In the genomic region with DNA sequence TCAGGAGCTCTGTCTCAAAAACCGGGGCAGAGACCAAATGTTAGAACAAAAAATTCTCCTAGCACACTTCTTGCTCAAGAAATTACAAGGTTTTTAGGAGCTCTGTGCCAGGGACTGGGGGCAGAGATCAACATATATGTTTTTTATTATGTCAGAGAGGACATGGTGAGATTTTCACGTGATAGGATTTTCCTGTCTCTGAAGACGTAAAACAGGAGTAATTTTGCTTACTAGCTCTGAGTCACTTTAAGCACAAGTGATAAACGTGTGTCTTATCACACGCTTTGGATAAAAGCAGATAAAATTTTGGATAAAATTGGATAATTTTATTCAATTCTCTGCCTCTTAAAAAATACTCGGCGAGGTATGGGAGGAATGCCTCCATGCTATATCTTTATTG, we compare ENCODE assay signal across 17 cellular contexts. TPM values are rescaled to one million over a fixed set of nuclear protein-coding genes. Genes with fewer than 3 reads are reported as not detected.
A peak's percentile ranks its signal among the peaks of the same experiment; 100 is the strongest.
DNase-seq lines count a peak whose midpoint lies in the region; ATAC-seq and TF ChIP-seq lines count a peak whose summit lies in the region.
"Had no signal": no experiment of that assay in that cellular context is flagged by ENCODE, and none has a peak within 500 bp of the region (broad histone marks: within the 10 kb centered on the region; RNA-seq: fewer than 3 reads in every experiment).

No MANE protein-coding gene starts in this region.

- H3K4me3 ChIP-seq in fibroblast of mammary gland (ENCODE audit: control insufficient read depth, low read depth, low read length) (no peak overlapping the region), mesenchymal stem cell (ENCODE audit: insufficient read depth in 1 of 2, low read depth in 1 of 2, low read length in 2 of 2) (no peak overlapping the region)
- H3K4me3 ChIP-seq: HAP-1 had no signal

- H3K79me1 ChIP-seq in mesenchymal stem cell (replicated peaks; ENCODE audit: low read length, poor library complexity, severe bottlenecking) = no peaks in the 10 kb centered on the region

- peaks cover 2% of the 10 kb centered on the region for H3K4me1 ChIP-seq in mesenchymal stem cell (ENCODE audit: control insufficient read depth, insufficient read depth, low read depth, low read length)
- H3K4me1 ChIP-seq: HAP-1 had no signal

- ATAC-seq in activated CD8-positive, alpha-beta T cell treated with anti-CD3 and anti-CD28 coated beads, Interleukin-2, amount 10 ng/mL, durations not matched to agents 7 days and 5 days = no peak
- no peak for ATAC-seq in HG02678 (IDR thresholded peaks at IDR 0.05; ENCODE audit: unreplicated experiment)

- no peak overlapping the region for H2BK15ac ChIP-seq in mesenchymal stem cell (ENCODE audit: low read depth, poor library complexity, severe bottlenecking)

- H2BK12ac ChIP-seq in mesenchymal stem cell (ENCODE audit: low read length in 2 of 2) = no peak overlapping the region

- no peak overlapping the region for H3K27ac Mint-ChIP-seq in activated CD4-positive, alpha-beta T cell treated with anti-CD3 and anti-CD28 coated beads, Interleukin-2, amount 10 ng/mL, durations not matched to agents 7 days and 5 days
- H3K27ac Mint-ChIP-seq in activated CD8-positive, alpha-beta T cell treated with anti-CD3 and anti-CD28 coated beads, Interleukin-2, amount 10 ng/mL, durations not matched to agents 7 days and 5 days = no peak overlapping the region
- H3K27ac Mint-ChIP-seq: B cell; CD4-positive, alpha-beta memory T cell had no signal

- H2AK5ac ChIP-seq in mesenchymal stem cell (ENCODE audit: low read length, severe bottlenecking) = no peak overlapping the region

- no peak overlapping the region for H3K4me2 ChIP-seq in mesenchymal stem cell (ENCODE audit: low read length, poor library complexity, severe bottlenecking)

- H3K27me3 Mint-ChIP-seq in activated CD4-positive, alpha-beta T cell treated with anti-CD3 and anti-CD28 coated beads, Interleukin-2, amount 10 ng/mL, durations not matched to agents 7 days and 5 days = peaks cover 21% of the 10 kb centered on the region
- peaks cover 38% of the 10 kb centered on the region for H3K27me3 Mint-ChIP-seq in activated CD8-positive, alpha-beta T cell treated with anti-CD3 and anti-CD28 coated beads, Interleukin-2, amount 10 ng/mL, durations not matched to agents 7 days and 5 days (ENCODE audit: low read depth)

- no peak overlapping the region for H4K91ac ChIP-seq in mesenchymal stem cell (ENCODE audit: low read length)

- H2BK5ac ChIP-seq in mesenchymal stem cell (ENCODE audit: low read depth, low read length, poor library complexity, severe bottlenecking) = no peak overlapping the region

- H2AFZ ChIP-seq in mesenchymal stem cell (ENCODE audit: low read depth, low read length) = no peak overlapping the region

- H2BK120ac ChIP-seq in mesenchymal stem cell (ENCODE audit: low read depth, low read length) = no peak overlapping the region

- H3K9me3 ChIP-seq in mesenchymal stem cell (ENCODE audit: control insufficient read depth, low read length) = no peaks in the 10 kb centered on the region
- H3K9me3 ChIP-seq: HAP-1 had no signal

- no peak overlapping the region for H3K23ac ChIP-seq in mesenchymal stem cell (ENCODE audit: low read length in 2 of 2)

- no peaks in the 10 kb centered on the region for H3K4me1 Mint-ChIP-seq in activated CD4-positive, alpha-beta T cell treated with anti-CD3 and anti-CD28 coated beads, Interleukin-2, amount 10 ng/mL, durations not matched to agents 7 days and 5 days
- H3K4me1 Mint-ChIP-seq in activated CD8-positive, alpha-beta T cell treated with anti-CD3 and anti-CD28 coated beads, Interleukin-2, amount 10 ng/mL, durations not matched to agents 7 days and 5 days (ENCODE audit: low read depth) = no peaks in the 10 kb centered on the region

- H3K36me3 Mint-ChIP-seq in activated CD4-positive, alpha-beta T cell treated with anti-CD3 and anti-CD28 coated beads, Interleukin-2, amount 10 ng/mL, durations not matched to agents 7 days and 5 days (ENCODE audit: low read depth) = no peaks in the 10 kb centered on the region
- H3K36me3 Mint-ChIP-seq in activated CD8-positive, alpha-beta T cell treated with anti-CD3 and anti-CD28 coated beads, Interleukin-2, amount 10 ng/mL, durations not matched to agents 7 days and 5 days (ENCODE audit: low read depth) = no peaks in the 10 kb centered on the region
- H3K36me3 Mint-ChIP-seq: CD4-positive, alpha-beta memory T cell had no signal

- no peak overlapping the region for H3K4ac ChIP-seq in mesenchymal stem cell (ENCODE audit: low read depth in 1 of 2, low read length in 2 of 2)

- WGBS in mesenchymal stem cell = 65% methylated on average over 6 of the region's 7 CpGs

- CTCF ChIA-PET in activated CD4-positive, alpha-beta T cell treated with anti-CD3 and anti-CD28 coated beads, Interleukin-2, amount 10 ng/mL, durations not matched to agents 7 days and 5 days (lab: Charles Lee) = interaction anchor here (0.6 to 2.1 kb wide), 2 partner anchors 12 to 172 kb away, joined by 3 to 6 read pairs; no protein-coding TSS in a partner anchor
- CTCF ChIA-PET in activated CD8-positive, alpha-beta T cell treated with anti-CD3 and anti-CD28 coated beads, Interleukin-2, amount 10 ng/mL, durations not matched to agents 7 days and 5 days (lab: Charles Lee) = no interaction called here

- no peak overlapping the region for H4K8ac ChIP-seq in mesenchymal stem cell (ENCODE audit: low read length)

- H3K4me3 Mint-ChIP-seq in activated CD4-positive, alpha-beta T cell treated with anti-CD3 and anti-CD28 coated beads, Interleukin-2, amount 10 ng/mL, durations not matched to agents 7 days and 5 days = no peak overlapping the region
- no peak overlapping the region for H3K4me3 Mint-ChIP-seq in activated CD8-positive, alpha-beta T cell treated with anti-CD3 and anti-CD28 coated beads, Interleukin-2, amount 10 ng/mL, durations not matched to agents 7 days and 5 days
- H3K4me3 Mint-ChIP-seq: B cell; CD4-positive, alpha-beta memory T cell had no signal

- H3K27ac ChIP-seq in mesenchymal stem cell (ENCODE audit: low read length, poor library complexity, severe bottlenecking) = no peak overlapping the region
- H3K27ac ChIP-seq: HL-60 had no signal

- H3K9ac ChIP-seq in mesenchymal stem cell (ENCODE audit: low read length) = peak overlapping the region; percentile 60

- POLR2A ChIA-PET in activated CD4-positive, alpha-beta T cell treated with anti-CD3 and anti-CD28 coated beads, Interleukin-2, amount 10 ng/mL, durations not matched to agents 7 days and 5 days (lab: Charles Lee) = interaction anchor here (0.6 kb wide), 1 partner anchor 499 kb away, joined by 4 read pairs; no protein-coding TSS in a partner anchor
- POLR2A ChIA-PET in activated CD8-positive, alpha-beta T cell treated with anti-CD3 and anti-CD28 coated beads, Interleukin-2, amount 10 ng/mL, durations not matched to agents 7 days and 5 days (lab: Charles Lee) = no interaction called here

- peaks cover 0 to 73% of the 10 kb centered on the region in 2 experiments for H3K27me3 ChIP-seq in mesenchymal stem cell (ENCODE audit: control insufficient read depth in 1 of 2, insufficient read depth in 1 of 2, low read length in 2 of 2)

- no peak overlapping the region for H3K18ac ChIP-seq in mesenchymal stem cell (ENCODE audit: low read depth in 1 of 2, low read length in 2 of 2)

- peak; percentile 63 for DNase-seq in amniotic epithelial cell (ENCODE audit: low read depth)
- peak; percentile 24 for DNase-seq in fibroblast of mammary gland (ENCODE audit: low read depth)
- no peak for DNase-seq in mesenchymal stem cell
- no peak for DNase-seq in activated CD4-positive, alpha-beta T cell treated with anti-CD3 and anti-CD28 coated beads, Interleukin-2, amount 10 ng/mL, durations not matched to agents 7 days and 5 days
- DNase-seq in NCI-H345 treated with DMSO at 0.1 percent for 48 hours (lab: John Stamatoyannopoulos, UW; ENCODE audit: unreplicated experiment) = no peak
- DNase-seq in activated CD8-positive, alpha-beta T cell treated with anti-CD3 and anti-CD28 coated beads, Interleukin-2, amount 10 ng/mL, durations not matched to agents 7 days and 5 days = no peak
- DNase-seq: C1 segment of cervical spinal cord; CD4-positive, alpha-beta memory T cell; DMS153; DMS79 treated with DMSO at 0.1 percent for 48 hours; EL; GDM1; GOT3 had no signal

- no peak overlapping the region for H3K14ac ChIP-seq in mesenchymal stem cell (ENCODE audit: low read length in 2 of 2)

- no peak for TF ChIP-seq CTCF in fibroblast of mammary gland (conservative IDR thresholded peaks at IDR 0.05; ENCODE audit: control insufficient read depth, insufficient read depth, low read depth, low read length)

- H3K9me3 Mint-ChIP-seq in activated CD4-positive, alpha-beta T cell treated with anti-CD3 and anti-CD28 coated beads, Interleukin-2, amount 10 ng/mL, durations not matched to agents 7 days and 5 days = no peaks in the 10 kb centered on the region
- H3K9me3 Mint-ChIP-seq in activated CD8-positive, alpha-beta T cell treated with anti-CD3 and anti-CD28 coated beads, Interleukin-2, amount 10 ng/mL, durations not matched to agents 7 days and 5 days (ENCODE audit: insufficient read depth) = no peaks in the 10 kb centered on the region

- no peaks in the 10 kb centered on the region for H3K36me3 ChIP-seq in mesenchymal stem cell (ENCODE audit: control insufficient read depth in 1 of 2, insufficient read depth in 2 of 2, low read depth in 1 of 2, low read length in 2 of 2)
- H3K36me3 ChIP-seq: HAP-1 had no signal

RNA-seq across cellular contexts. Expression of gene ODC1, which starts 34.9 kb away (rescaled TPM):
- polyA plus RNA-seq in mesenchymal stem cell (2013, experiment 1 of 2) = 32.1 TPM
- polyA plus RNA-seq in mesenchymal stem cell (2013, experiment 2 of 2) = 33.0 TPM
- 10 to 100 TPM; 47.1 to 50.3 TPM for total RNA-seq in activated CD4-positive, alpha-beta T cell treated with anti-CD3 and anti-CD28 coated beads, Interleukin-2, amount 10 ng/mL, durations not matched to agents 7 days and 5 days
- total RNA-seq in activated CD8-positive, alpha-beta T cell treated with anti-CD3 and anti-CD28 coated beads, Interleukin-2, amount 10 ng/mL, durations not matched to agents 7 days and 5 days = 10 to 100 TPM; 54.4 to 54.6 TPM

Comparison
In these comparisons a context has a peak if more than half of its experiments do, and no peak if none do; other contexts are left out.
1. DNase-seq: peak in amniotic epithelial cell (single experiment) and fibroblast of mammary gland (single experiment); none in mesenchymal stem cell (single experiment), activated CD4-positive, alpha-beta T cell treated with anti-CD3 and anti-CD28 coated beads, Interleukin-2, amount 10 ng/mL, durations not matched to agents 7 days and 5 days (single experiment), NCI-H345 treated with DMSO at 0.1 percent for 48 hours (single experiment) and activated CD8-positive, alpha-beta T cell treated with anti-CD3 and anti-CD28 coated beads, Interleukin-2, amount 10 ng/mL, durations not matched to agents 7 days and 5 days (single experiment).